Comparison of ENCODE assay signal across 28 cellular contexts in the genomic region with DNA sequence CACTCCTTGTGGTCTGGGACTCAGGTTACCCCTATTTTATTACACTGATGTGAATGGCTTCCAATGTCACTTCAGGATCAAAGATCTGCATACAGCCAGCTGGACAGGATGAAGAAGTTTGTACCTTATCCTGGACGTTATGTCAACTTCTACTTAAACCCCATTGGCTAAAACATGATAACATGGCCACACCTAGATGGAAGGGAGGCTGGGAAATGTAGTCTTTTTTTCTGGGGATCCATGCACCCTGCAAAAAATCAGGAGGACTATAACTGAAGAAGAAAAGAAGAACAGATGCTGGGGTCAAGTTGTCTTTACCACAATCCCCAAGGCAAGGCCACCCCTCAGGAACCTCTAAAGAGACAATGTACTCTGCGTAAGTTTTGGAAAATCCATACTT.
"Had no signal": no experiment of that assay in that cellular context is flagged by ENCODE, and none has a peak within 500 bp of the region (broad histone marks: within the 10 kb centered on the region; RNA-seq: fewer than 3 reads in every experiment).

No MANE protein-coding gene starts in this region.

- H3K9me3 Mint-ChIP-seq: stimulated activated effector memory CD8-positive, alpha-beta T cell treated with anti-CD3 and anti-CD28 coated beads, Interleukin-12 subunit alpha, Interleukin-12 subunit beta, amount 100 ng/mL, for 72 hours; stimulated activated naive CD8-positive, alpha-beta T cell treated with anti-CD3 and anti-CD28 coated beads, Interleukin-15, Interleukin-2, amounts not matched to agents 100 ng/mL and 50 ng/mL, for 24 hours had no signal

- FAIRE-seq: urothelium cell line had no signal

- H3K4me3 ChIP-seq: stomach, suprapubic skin, testis, thoracic aorta, thyroid gland, tibial artery, tibial nerve, transverse colon, upper lobe of left lung, upper lobe of right lung, uterus, vagina had no signal

- H3K27ac Mint-ChIP-seq: stimulated activated effector memory CD8-positive, alpha-beta T cell treated with anti-CD3 and anti-CD28 coated beads, Interleukin-12 subunit alpha, Interleukin-12 subunit beta, amount 100 ng/mL, for 72 hours; stimulated activated memory B cell treated with anti-CD40 and anti-IgM and Interleukin-4, amounts not matched to agents 10 μg/mL and 1 μg/mL and 100 μg/mL, for 72 hours; stimulated activated naive B cell treated with anti-CD40 and anti-IgM and Interleukin-4, amounts not matched to agents 10 μg/mL and 1 μg/mL and 100 μg/mL, for 72 hours; stimulated activated naive CD8-positive, alpha-beta T cell treated with anti-CD3 and anti-CD28 coated beads, Interleukin-15, amount 100 ng/mL, for 72 hours; stimulated activated naive CD8-positive, alpha-beta T cell treated with anti-CD3 and anti-CD28 coated beads, Interleukin-15, Interleukin-2, amounts not matched to agents 100 ng/mL and 50 ng/mL, for 24 hours; type B pancreatic cell had no signal

- H3K36me3 ChIP-seq: stomach, suprapubic skin, thoracic aorta, thyroid gland, tibial artery, tibial nerve, transverse colon, upper lobe of left lung, upper lobe of right lung, uterus, vagina had no signal

- H3K27ac ChIP-seq: stomach, suprapubic skin, testis, thoracic aorta, thyroid gland, tibial artery, tibial nerve, transverse colon, upper lobe of left lung, upper lobe of right lung, uterus, vagina had no signal

- H3K36me3 Mint-ChIP-seq: stimulated activated effector memory CD8-positive, alpha-beta T cell treated with anti-CD3 and anti-CD28 coated beads, Interleukin-12 subunit alpha, Interleukin-12 subunit beta, amount 100 ng/mL, for 72 hours; stimulated activated memory B cell treated with anti-CD40 and anti-IgM and Interleukin-4, amounts not matched to agents 10 μg/mL and 1 μg/mL and 100 μg/mL, for 72 hours; stimulated activated naive B cell treated with anti-CD40 and anti-IgM and Interleukin-4, amounts not matched to agents 10 μg/mL and 1 μg/mL and 100 μg/mL, for 72 hours; type B pancreatic cell had no signal

- H3K27me3 Mint-ChIP-seq: stimulated activated naive CD8-positive, alpha-beta T cell treated with anti-CD3 and anti-CD28 coated beads, Interleukin-15, Interleukin-2, amounts not matched to agents 100 ng/mL and 50 ng/mL, for 24 hours; type B pancreatic cell had no signal

- H3K27me3 ChIP-seq: stomach, suprapubic skin, testis, thyroid gland, tibial artery, transverse colon, upper lobe of left lung, upper lobe of right lung, uterus, vagina had no signal

- ATAC-seq: stimulated activated effector memory CD8-positive, alpha-beta T cell treated with anti-CD3 and anti-CD28 coated beads, Interleukin-12 subunit alpha, Interleukin-12 subunit beta, amount 100 ng/mL, for 72 hours; stimulated activated memory B cell treated with anti-CD40 and anti-IgM and Interleukin-4, amounts not matched to agents 10 μg/mL and 1 μg/mL and 100 μg/mL, for 72 hours; stimulated activated naive B cell treated with anti-CD40 and anti-IgM and Interleukin-4, amounts not matched to agents 10 μg/mL and 1 μg/mL and 100 μg/mL, for 72 hours; stimulated activated naive CD8-positive, alpha-beta T cell treated with anti-CD3 and anti-CD28 coated beads, Interleukin-15, amount 100 ng/mL, for 72 hours; stimulated activated naive CD8-positive, alpha-beta T cell treated with anti-CD3 and anti-CD28 coated beads, Interleukin-15, Interleukin-2, amounts not matched to agents 100 U/mL and 50 U/mL, for 24 hours; upper lobe of right lung had no signal

- H3K9me3 ChIP-seq: suprapubic skin, testis, thoracic aorta, thyroid gland, tibial artery, tibial nerve, transverse colon, upper lobe of left lung, upper lobe of right lung, uterus, vagina had no signal

- H3K4me1 Mint-ChIP-seq: stimulated activated effector memory CD8-positive, alpha-beta T cell treated with anti-CD3 and anti-CD28 coated beads, Interleukin-12 subunit alpha, Interleukin-12 subunit beta, amount 100 ng/mL, for 72 hours had no signal

- H3K4me1 ChIP-seq: suprapubic skin, testis, transverse colon, upper lobe of left lung, upper lobe of right lung, uterus, vagina had no signal

- DNase-seq: stimulated activated CD4-positive, alpha-beta T cell treated with anti-CD3 and anti-CD28 coated beads, Interleukin-2, amount 100 ng/mL, for 48 hours; stimulated activated CD4-positive, alpha-beta T cell treated with anti-CD3 and anti-CD28 coated beads, Interleukin-4, amount 100 ng/mL, for 1 hour; stimulated activated CD4-positive, alpha-beta T cell treated with anti-CD3 and anti-CD28 coated beads, Interleukin-4, amount 100 ng/mL, for 4 hours; stimulated activated CD8-positive, alpha-beta memory T cell treated with anti-CD3 and anti-CD28 coated beads, Interleukin-4, amount 100 ng/mL, for 48 hours; stimulated activated naive B cell treated with anti-CD40 and anti-IgM and Interleukin-4, amounts not matched to agents 10 μg/mL and 1 μg/mL and 100 μg/mL, for 72 hours; stimulated activated naive CD4-positive, alpha-beta T cell; stimulated activated naive CD4-positive, alpha-beta T cell treated with Interleukin-2 at 50 U/mL for 16 hours; stimulated activated naive CD8-positive, alpha-beta T cell treated with anti-CD3 and anti-CD28 coated beads, Interleukin-15, amount 100 ng/mL, for 72 hours; stimulated activated naive CD8-positive, alpha-beta T cell treated with anti-CD3 and anti-CD28 coated beads, Interleukin-15, Interleukin-2, amounts not matched to agents 100 U/mL and 50 U/mL, for 24 hours; stomach; substantia nigra; testis; thyroid gland; tibial artery; transverse colon; trophoblast cell; upper lobe of left lung; upper lobe of right lung; uterus had no signal

- H3K4me3 Mint-ChIP-seq: stimulated activated effector memory CD8-positive, alpha-beta T cell treated with anti-CD3 and anti-CD28 coated beads, Interleukin-12 subunit alpha, Interleukin-12 subunit beta, amount 100 ng/mL, for 72 hours; stimulated activated memory B cell treated with anti-CD40 and anti-IgM and Interleukin-4, amounts not matched to agents 10 μg/mL and 1 μg/mL and 100 μg/mL, for 72 hours; stimulated activated naive B cell treated with anti-CD40 and anti-IgM and Interleukin-4, amounts not matched to agents 10 μg/mL and 1 μg/mL and 100 μg/mL, for 72 hours; stimulated activated naive CD8-positive, alpha-beta T cell treated with anti-CD3 and anti-CD28 coated beads, Interleukin-15, amount 100 ng/mL, for 72 hours; stimulated activated naive CD8-positive, alpha-beta T cell treated with anti-CD3 and anti-CD28 coated beads, Interleukin-15, Interleukin-2, amounts not matched to agents 100 ng/mL and 50 ng/mL, for 24 hours; type B pancreatic cell had no signal
